ENCODE assay signal across 1 cellular context in genomic region chr11:18230859-18231258, GRCh38.
TF ChIP-seq lines count a peak whose summit lies in the region.

No MANE protein-coding gene starts in this region.

TF ChIP-seq in HepG2, 621 proteins besides CTCF, POLR2A, EP300 and RAD21 (continued from another document):
- TF ChIP-seq ARID4A (CRISPR knock-in tag; IDR thresholded peaks at IDR 0.05; ENCODE audit: borderline replicate concordance): peak; percentile 19; the same call in 1 of the 2 replicates
- TF ChIP-seq ZBTB46 (CRISPR knock-in tag; IDR thresholded peaks at IDR 0.05; ENCODE audit: borderline replicate concordance): no peak
- no peak for TF ChIP-seq THAP8 (CRISPR knock-in tag; IDR thresholded peaks at IDR 0.05; ENCODE audit: borderline replicate concordance)
- 0 out of 2 replicates have a peak, but pooled peaks have one; percentile 6 for TF ChIP-seq MYPOP (CRISPR knock-in tag; IDR thresholded peaks at IDR 0.05)
- no peak for TF ChIP-seq GLI4 (CRISPR knock-in tag; IDR thresholded peaks at IDR 0.05; ENCODE audit: borderline replicate concordance)
- no peak for TF ChIP-seq TAF1 (CRISPR knock-in tag; IDR thresholded peaks at IDR 0.05)
- peak; percentile 69 for TF ChIP-seq ZNF687 (CRISPR knock-in tag; IDR thresholded peaks at IDR 0.05)
- no peak for TF ChIP-seq ZNF570 (CRISPR knock-in tag; IDR thresholded peaks at IDR 0.05; ENCODE audit: borderline replicate concordance)
- TF ChIP-seq ZNF670 (CRISPR knock-in tag; IDR thresholded peaks at IDR 0.05; ENCODE audit: borderline replicate concordance): peak; percentile 37; the same call in 1 of the 2 replicates
- no peak for TF ChIP-seq ZNF792 (CRISPR knock-in tag; IDR thresholded peaks at IDR 0.05)
- TF ChIP-seq KDM3A (CRISPR knock-in tag; IDR thresholded peaks at IDR 0.05; ENCODE audit: low read depth): no peak
- TF ChIP-seq ZNF337 (CRISPR knock-in tag; IDR thresholded peaks at IDR 0.05; ENCODE audit: borderline replicate concordance, low read depth): no peak
- TF ChIP-seq ZFY (CRISPR knock-in tag; IDR thresholded peaks at IDR 0.05): peak; percentile 53
- TF ChIP-seq SPEN (CRISPR knock-in tag; IDR thresholded peaks at IDR 0.05; ENCODE audit: low read depth): peak; percentile 40; the same call in 1 of the 2 replicates
- TF ChIP-seq ADNP (CRISPR knock-in tag; IDR thresholded peaks at IDR 0.05): no peak
- no peak for TF ChIP-seq THAP11 (CRISPR knock-in tag; IDR thresholded peaks at IDR 0.05)
- no peak for TF ChIP-seq ATF5 (CRISPR knock-in tag; IDR thresholded peaks at IDR 0.05; ENCODE audit: low read depth)
- no peak for TF ChIP-seq PHF5A (CRISPR knock-in tag; IDR thresholded peaks at IDR 0.05; ENCODE audit: low read depth, unreplicated experiment)
- 0 out of 2 replicates have a peak, but pooled peaks have one; percentile 28 for TF ChIP-seq ZSCAN21 (CRISPR knock-in tag; IDR thresholded peaks at IDR 0.05; ENCODE audit: borderline replicate concordance)
- no peak for TF ChIP-seq REL (CRISPR knock-in tag; conservative IDR thresholded peaks at IDR 0.05)
- no peak for TF ChIP-seq ZNF782 (CRISPR knock-in tag; IDR thresholded peaks at IDR 0.05; ENCODE audit: borderline replicate concordance)
- peak; percentile 61; the same call in 1 of the 2 replicates for TF ChIP-seq ZNF556 (CRISPR knock-in tag; IDR thresholded peaks at IDR 0.05; ENCODE audit: borderline replicate concordance)
- TF ChIP-seq HNRNPH1 (optimal IDR thresholded peaks at IDR 0.05; ENCODE audit: low read depth, low read length): no peak
- no peak for TF ChIP-seq ZEB1 (IDR thresholded peaks at IDR 0.05; ENCODE audit: insufficient replicate concordance, low read depth)
- TF ChIP-seq GATAD2A (CRISPR knock-in tag; IDR thresholded peaks at IDR 0.05): peak; percentile 36; the same call in 1 of the 2 replicates
- no peak for TF ChIP-seq ETS1 (CRISPR knock-in tag; IDR thresholded peaks at IDR 0.05)
- TF ChIP-seq AHR (CRISPR knock-in tag; IDR thresholded peaks at IDR 0.05): no peak
- TF ChIP-seq ZNF414 (CRISPR knock-in tag; IDR thresholded peaks at IDR 0.05): 0 out of 2 replicates have a peak, but pooled peaks have one; percentile 55
- TF ChIP-seq PAX8 (CRISPR knock-in tag; IDR thresholded peaks at IDR 0.05; ENCODE audit: borderline replicate concordance): 0 out of 2 replicates have a peak, but pooled peaks have one; percentile 40
- TF ChIP-seq ZNF598 (CRISPR knock-in tag; IDR thresholded peaks at IDR 0.05; ENCODE audit: borderline replicate concordance): peak; percentile 68; the same call in 1 of the 2 replicates
- peak; percentile 48; the same call in 1 of the 2 replicates for TF ChIP-seq FOXC1 (CRISPR knock-in tag; IDR thresholded peaks at IDR 0.05; ENCODE audit: borderline replicate concordance)
- TF ChIP-seq REPIN1 (CRISPR knock-in tag; IDR thresholded peaks at IDR 0.05; ENCODE audit: borderline replicate concordance, low read depth): 0 out of 2 replicates have a peak, but pooled peaks have one; percentile 34
- no peak for TF ChIP-seq SP5 (CRISPR knock-in tag; IDR thresholded peaks at IDR 0.05; ENCODE audit: borderline replicate concordance, low read depth)
- TF ChIP-seq SAP130 (CRISPR knock-in tag; IDR thresholded peaks at IDR 0.05; ENCODE audit: low read depth): no peak
- TF ChIP-seq HBP1 (CRISPR knock-in tag; IDR thresholded peaks at IDR 0.05; ENCODE audit: low read depth): no peak
